ENCODE assay signal across 1 cellular context in genomic region chr11:46484101-46484500, GRCh38.
TF ChIP-seq lines count a peak whose summit lies in the region.

No MANE protein-coding gene starts in this region.

TF ChIP-seq in GM23338, 12 proteins besides CTCF, POLR2A, EP300 and RAD21 (continued from another document):
- TF ChIP-seq ZNF462 (CRISPR knock-in tag; IDR thresholded peaks at IDR 0.05) (no peak), CREB1 (CRISPR knock-in tag; IDR thresholded peaks at IDR 0.05; ENCODE audit: low read depth) (no peak), JUNB (IDR thresholded peaks at IDR 0.05; ENCODE audit: unreplicated experiment) (no peak), EZH2 (IDR thresholded peaks at IDR 0.05; ENCODE audit: low read depth, unreplicated experiment) (no peak), EZH2phosphoT487 (IDR thresholded peaks at IDR 0.05; ENCODE audit: unreplicated experiment) (no peak), STAT1 (IDR thresholded peaks at IDR 0.05; ENCODE audit: unreplicated experiment) (no peak), ZNF114 (CRISPR knock-in tag; IDR thresholded peaks at IDR 0.05) (no peak), ZNF331 (CRISPR knock-in tag; IDR thresholded peaks at IDR 0.05; ENCODE audit: low read depth) (no peak), REST (IDR thresholded peaks at IDR 0.05; ENCODE audit: unreplicated experiment) (no peak), POLR2AphosphoS5 (IDR thresholded peaks at IDR 0.05; ENCODE audit: low read depth) (no peak)
TF ChIP-seq in GM23338: peak in this region for 0.
